Comparison of ENCODE assay signal across 27 cellular contexts in the genomic region with DNA sequence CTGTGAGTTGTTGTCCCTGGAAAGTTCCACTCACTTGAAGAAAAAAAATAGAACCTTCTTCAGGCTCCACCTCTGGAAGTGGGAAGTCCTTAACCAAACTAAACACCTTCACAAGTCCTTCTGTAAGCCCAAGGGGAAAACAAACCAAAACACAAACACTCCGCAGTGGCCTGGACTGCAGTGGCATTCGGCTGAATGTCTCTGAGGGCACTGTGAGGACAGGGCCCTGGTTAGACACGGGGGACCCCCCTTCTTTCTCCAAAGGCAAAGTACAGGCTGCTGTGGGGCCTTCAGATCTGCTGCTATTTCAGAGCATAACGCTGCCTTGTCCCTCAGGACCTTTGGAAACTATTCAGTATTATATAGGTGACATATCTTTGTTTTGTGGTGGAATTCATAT. TPM values are rescaled to one million over a fixed set of nuclear protein-coding genes. Genes with fewer than 3 reads are reported as not detected.
DNase-seq lines count a peak whose midpoint lies in the region; ATAC-seq, FAIRE-seq and TF ChIP-seq lines count a peak whose summit lies in the region.
"Had no signal": no experiment of that assay in that cellular context is flagged by ENCODE, and none has a peak within 500 bp of the region (broad histone marks: within the 10 kb centered on the region; RNA-seq: fewer than 3 reads in every experiment).

No MANE protein-coding gene starts in this region.

- ATAC-seq in A549, result peak; percentile 2 to 6; a peak in 2 of 6 replicates
- ATAC-seq: sciatic nerve had no signal

- H3K27ac Mint-ChIP-seq in activated CD4-positive, alpha-beta memory T cell treated with anti-CD3 and anti-CD28 coated beads for 36 hours, result peak overlapping the region; percentile 30
- H3K27ac Mint-ChIP-seq in activated CD4-positive, alpha-beta memory T cell treated with anti-CD3 and anti-CD28 coated beads, Interleukin-2, amount 10 ng/mL, durations not matched to agents 7 days and 5 days, result no peak overlapping the region
- H3K27ac Mint-ChIP-seq: memory B cell had no signal

- TF ChIP-seq CTCF in A549 (IDR thresholded peaks at IDR 0.05) (no peak), neutrophil (IDR thresholded peaks at IDR 0.05) (no peak)

- H3K27ac ChIP-seq in A549 (peak overlapping the region in 1 of 2 experiments; percentile 22; a peak in 1 of 6 replicates), neutrophil (peak overlapping the region; percentile 24)
- H3K27ac ChIP-seq: epithelial cell of prostate, HL-60, Peyer's patch, upper lobe of left lung had no signal

- intact Hi-C loops in activated CD4-positive, alpha-beta memory T cell treated with anti-CD3 and anti-CD28 coated beads for 36 hours (cut with micrococcal nuclease), result no loop called here

- FAIRE-seq in A549 (lab: Jason Lieb, UNC), result no peak
- FAIRE-seq in RCC 7860 (lab: Jason Lieb, UNC), result no peak

- no peak for DNase-seq in activated CD4-positive, alpha-beta memory T cell treated with anti-CD3 and anti-CD28 coated beads for 36 hours
- DNase-seq in activated CD4-positive, alpha-beta memory T cell treated with anti-CD3 and anti-CD28 coated beads, Interleukin-2, amount 10 ng/mL, durations not matched to agents 7 days and 5 days, result no peak
- DNase-seq in A549 (ENCODE audit: low read depth in 1 of 2, low spot score in 1 of 2) (no peak), cerebellar cortex (ENCODE audit: low spot score) (peak; percentile 15), NCI-H187 (lab: John Stamatoyannopoulos, UW) (no peak), GDM1 (lab: John Stamatoyannopoulos, UW) (no peak), RCC 7860 (ENCODE audit: low spot score) (no peak)
- DNase-seq: 8988T; activated CD4-positive, alpha-beta T cell treated with anti-CD3 and anti-CD28 coated beads for 48 hours; activated CD8-positive, alpha-beta memory T cell treated with anti-CD3 and anti-CD28 coated beads, Interleukin-2, amount 50 U/mL, for 4 hours; activated gamma-delta T cell treated with Interleukin-2 at 50 U/mL for 16 hours; CD4-positive, alpha-beta memory T cell; glutamatergic neuron; Kasumi-1; kidney glomerular epithelial cell; NCI-H187 treated with DMSO at 0.1 percent for 48 hours; NCI-H526 treated with DMSO at 0.1 percent for 48 hours; Peyer's patch; SK-N-SH; T-helper 2 cell; upper lobe of left lung had no signal

- TF ChIP-seq POLR2A in A549 (IDR thresholded peaks at IDR 0.05; ENCODE audit: low read length), result no peak

- H3K27me3 ChIP-seq in neutrophil, result no peaks in the 10 kb centered on the region
- H3K27me3 ChIP-seq: Peyer's patch, upper lobe of left lung had no signal

- no peak for TF ChIP-seq RAD21 in A549 (conservative IDR thresholded peaks at IDR 0.05 in 1 of 2, IDR thresholded peaks at IDR 0.05 in 1 of 2)

- H3K9me3 ChIP-seq in A549, result no peaks in the 10 kb centered on the region
- H3K9me3 ChIP-seq in neutrophil, result no peaks in the 10 kb centered on the region
- H3K9me3 ChIP-seq: Peyer's patch, SK-N-SH, upper lobe of left lung had no signal

- H3K4me3 Mint-ChIP-seq in activated CD4-positive, alpha-beta memory T cell treated with anti-CD3 and anti-CD28 coated beads for 36 hours, result no peak overlapping the region
- no peak overlapping the region for H3K4me3 Mint-ChIP-seq in activated CD4-positive, alpha-beta memory T cell treated with anti-CD3 and anti-CD28 coated beads, Interleukin-2, amount 10 ng/mL, durations not matched to agents 7 days and 5 days
- H3K4me3 Mint-ChIP-seq: CD4-positive, alpha-beta memory T cell; central memory CD8-positive, alpha-beta T cell; memory B cell had no signal

- H3K4me1 ChIP-seq in A549, result peaks cover 25% of the 10 kb centered on the region; the same call in 2 of the 3 replicates
- H3K4me1 ChIP-seq in neutrophil (ENCODE audit: control insufficient read depth in 1 of 2, insufficient read depth in 1 of 2, low read depth in 1 of 2, low read length in 1 of 2), result peaks cover 29% of the 10 kb centered on the region in 2 experiments

- H3K27me3 Mint-ChIP-seq in activated CD4-positive, alpha-beta memory T cell treated with anti-CD3 and anti-CD28 coated beads for 36 hours, result no peaks in the 10 kb centered on the region
- H3K27me3 Mint-ChIP-seq in activated CD4-positive, alpha-beta memory T cell treated with anti-CD3 and anti-CD28 coated beads, Interleukin-2, amount 10 ng/mL, durations not matched to agents 7 days and 5 days, result no peaks in the 10 kb centered on the region
- H3K27me3 Mint-ChIP-seq: CD4-positive, alpha-beta memory T cell; central memory CD8-positive, alpha-beta T cell had no signal

- no peak overlapping the region for H3K4me2 ChIP-seq in A549
- H3K4me2 ChIP-seq: SK-N-SH had no signal

- POLR2A ChIA-PET in activated CD4-positive, alpha-beta memory T cell treated with anti-CD3 and anti-CD28 coated beads for 36 hours (lab: Charles Lee), result no interaction called here
- POLR2A ChIA-PET in activated CD4-positive, alpha-beta memory T cell treated with anti-CD3 and anti-CD28 coated beads, Interleukin-2, amount 10 ng/mL, durations not matched to agents 7 days and 5 days (lab: Charles Lee), result interaction anchor here (0.9 to 1.3 kb wide), 2 partner anchors 14 to 56 kb away, joined by 3 read pairs; no protein-coding TSS in a partner anchor
- POLR2A ChIA-PET in A549 (lab: Yijun Ruan, JAX), result no interaction called here

- peaks cover 50% of the 10 kb centered on the region for H3K36me3 ChIP-seq in neutrophil

- H3K4me1 Mint-ChIP-seq in activated CD4-positive, alpha-beta memory T cell treated with anti-CD3 and anti-CD28 coated beads for 36 hours (ENCODE audit: low read depth), result peaks cover 44% of the 10 kb centered on the region
- peaks cover 53% of the 10 kb centered on the region for H3K4me1 Mint-ChIP-seq in activated CD4-positive, alpha-beta memory T cell treated with anti-CD3 and anti-CD28 coated beads, Interleukin-2, amount 10 ng/mL, durations not matched to agents 7 days and 5 days

- peaks cover 22% of the 10 kb centered on the region for H3K36me3 Mint-ChIP-seq in activated CD4-positive, alpha-beta memory T cell treated with anti-CD3 and anti-CD28 coated beads for 36 hours
- H3K36me3 Mint-ChIP-seq in activated CD4-positive, alpha-beta memory T cell treated with anti-CD3 and anti-CD28 coated beads, Interleukin-2, amount 10 ng/mL, durations not matched to agents 7 days and 5 days (ENCODE audit: low read depth), result peaks cover 28% of the 10 kb centered on the region
- H3K36me3 Mint-ChIP-seq: memory B cell had no signal

- 87% methylated on average over 4 of the region's 4 CpGs for WGBS in A549 (ENCODE audit: missing lambda C conversion rate)

- CTCF ChIA-PET in activated CD4-positive, alpha-beta memory T cell treated with anti-CD3 and anti-CD28 coated beads for 36 hours (lab: Charles Lee), result no interaction called here
- CTCF ChIA-PET in activated CD4-positive, alpha-beta memory T cell treated with anti-CD3 and anti-CD28 coated beads, Interleukin-2, amount 10 ng/mL, durations not matched to agents 7 days and 5 days (lab: Charles Lee), result interaction anchor here (2.5 kb wide), 1 partner anchor 12 kb away, joined by 10 read pairs; no protein-coding TSS in a partner anchor
- CTCF ChIA-PET in A549 (lab: Yijun Ruan, JAX), result interaction anchor here (0.7 to 1.7 kb wide), 5 partner anchors 10 to 697 kb away, joined by 3 to 5 read pairs (median 3); no protein-coding TSS in a partner anchor

- TF ChIP-seq EP300 in A549 (IDR thresholded peaks at IDR 0.05), result no peak

- H3K4me3 ChIP-seq in A549 (no peak overlapping the region), neutrophil (ENCODE audit: low read depth in 1 of 2, low read length in 1 of 2) (no peak overlapping the region)
- H3K4me3 ChIP-seq: Peyer's patch, upper lobe of left lung had no signal

- no peaks in the 10 kb centered on the region for H3K9me3 Mint-ChIP-seq in activated CD4-positive, alpha-beta memory T cell treated with anti-CD3 and anti-CD28 coated beads for 36 hours
- H3K9me3 Mint-ChIP-seq in activated CD4-positive, alpha-beta memory T cell treated with anti-CD3 and anti-CD28 coated beads, Interleukin-2, amount 10 ng/mL, durations not matched to agents 7 days and 5 days, result no peaks in the 10 kb centered on the region
- H3K9me3 Mint-ChIP-seq: CD4-positive, alpha-beta memory T cell; central memory CD8-positive, alpha-beta T cell; memory B cell had no signal

TF ChIP-seq in A549, 52 proteins besides CTCF, POLR2A, EP300 and RAD21:
- TF ChIP-seq JUN (IDR thresholded peaks at IDR 0.05) (0 out of 5 replicates have a peak, but pooled peaks have one; percentile 36 to 48), RNF2 (IDR thresholded peaks at IDR 0.05; ENCODE audit: borderline replicate concordance, low read depth) (no peak)

RNA-seq across cellular contexts. Expression of a gene that starts 28.1 kb away (rescaled TPM):
- 100 to 1,000 TPM; 172 to 182 TPM for total RNA-seq in activated CD4-positive, alpha-beta memory T cell treated with anti-CD3 and anti-CD28 coated beads for 36 hours
- total RNA-seq in activated CD4-positive, alpha-beta memory T cell treated with anti-CD3 and anti-CD28 coated beads, Interleukin-2, amount 10 ng/mL, durations not matched to agents 7 days and 5 days, result 100 to 1,000 TPM in 1 of 2 experiments, 10 to 100 TPM in 1; 96.4 to 100 TPM
- 45.7 and 50.6 TPM in 2 replicates for polyA plus RNA-seq in A549 (2011; rRNA removed)
- polyA plus RNA-seq in A549 (2012; cell fraction: cytosol; rRNA removed), result 26.7 and 37.2 TPM in 2 replicates
- 89.7 and 95.0 TPM in 2 replicates for polyA plus RNA-seq in A549 (2012; cell fraction: nucleus; rRNA removed)
- polyA plus RNA-seq in A549 (2017; fragmentation: RNase III; extraction: RNeasy Plus Mini Kit Qiagen cat#74134 plus additional on column Dnase treatment), result 68.1 to 73.4 TPM (median 69.0 TPM) in 3 replicates
- polyA minus RNA-seq in A549 (2011; rRNA and poly(A)+ RNA removed), result 86.7 and 103 TPM in 2 replicates
